In the genomic region with DNA sequence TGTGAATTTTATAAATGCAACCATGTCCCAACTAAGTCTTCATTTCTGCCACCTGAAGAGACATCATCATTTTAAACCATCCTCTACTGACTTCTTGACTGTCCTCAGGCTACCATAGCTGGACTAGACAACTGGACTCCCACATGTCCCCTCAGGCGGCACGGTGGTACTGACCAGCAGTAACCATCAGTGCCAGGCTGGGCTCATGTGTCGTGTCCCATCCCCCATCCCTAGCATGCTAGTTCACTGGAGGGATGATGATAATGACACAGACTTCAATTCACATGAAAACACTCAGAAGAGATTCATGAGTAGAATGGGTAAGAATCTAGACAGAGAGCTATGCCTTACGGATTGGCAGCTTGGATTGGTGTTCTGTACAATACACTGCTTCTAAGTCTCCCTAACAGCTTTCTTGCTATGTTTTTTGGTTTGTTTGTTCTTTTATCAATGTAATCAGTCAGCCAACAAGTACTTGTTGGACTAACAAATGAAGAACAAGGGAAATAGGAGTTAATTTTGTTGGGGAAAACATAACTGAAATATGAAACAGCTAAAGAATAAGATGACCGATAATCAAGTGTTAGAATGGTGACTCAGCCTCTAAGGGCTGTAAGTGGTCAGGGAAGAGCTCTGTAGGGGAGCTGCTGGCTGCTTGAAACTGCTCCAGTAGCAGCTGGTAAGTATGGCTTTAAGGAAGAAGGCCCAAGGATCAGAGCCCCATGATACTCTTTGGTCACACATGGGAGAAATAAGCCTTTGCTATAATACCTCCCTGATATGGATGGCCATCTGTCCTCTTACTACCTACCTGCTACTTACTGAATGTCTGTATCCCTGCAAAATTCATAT, we compare ENCODE assay signal across 18 cellular contexts.
DNase-seq lines count a peak whose midpoint lies in the region; ATAC-seq lines count a peak whose summit lies in the region.
"Had no signal": no experiment of that assay in that cellular context is flagged by ENCODE, and none has a peak within 500 bp of the region (broad histone marks: within the 10 kb centered on the region; RNA-seq: fewer than 3 reads in every experiment).

No MANE protein-coding gene starts in this region.

- DNase-seq in COLO668 (lab: John Stamatoyannopoulos, UW; ENCODE audit: unreplicated experiment) = peak; percentile 6
- DNase-seq in NCI-H2227 (lab: John Stamatoyannopoulos, UW; ENCODE audit: unreplicated experiment) = peak; percentile 31
- peak in 41 of 61 donors; percentile 1 to 51 (median 17) for DNase-seq in caudate nucleus (lab: John Stamatoyannopoulos, UW)
- peak; percentile 51 for DNase-seq in midbrain (lab: John Stamatoyannopoulos, UW)
- DNase-seq in MV-4-11 (lab: John Stamatoyannopoulos, UW) = no peak
- no peak for DNase-seq in NCI-H446 (lab: John Stamatoyannopoulos, UW)
- no peak for DNase-seq in T-helper 9 cell
- DNase-seq: activated T-cell treated with anti-CD3 and anti-CD28 coated beads, Interleukin-2, amount 50 U/mL, for 1 hour; CD4-positive, alpha-beta memory T cell; esophagus squamous epithelium; left cardiac atrium; NCI-H1930; SHP77 had no signal

- H3K27ac ChIP-seq in caudate nucleus (ENCODE audit: low read depth, low read length) = peak overlapping the region; percentile 60
- H3K27ac ChIP-seq: cardiac muscle cell, esophagus squamous epithelium, neutrophil had no signal

- ATAC-seq in GM21528 (IDR thresholded peaks at IDR 0.05; ENCODE audit: low FRiP score, unreplicated experiment) = no peak
- ATAC-seq: stimulated activated effector memory CD8-positive, alpha-beta T cell treated with anti-CD3 and anti-CD28 coated beads, Interleukin-12 subunit alpha, Interleukin-12 subunit beta, amount 100 ng/mL, for 72 hours; WTC11 had no signal

Comparison
In these comparisons a context has a peak if more than half of its experiments do, and no peak if none do; other contexts are left out.
1. DNase-seq: peak in COLO668 (single experiment), NCI-H2227 (single experiment), caudate nucleus (41 of 61) and midbrain (single experiment); none in MV-4-11 (single experiment), NCI-H446 (0 of 2) and T-helper 9 cell (single experiment).